Comparison of ENCODE assay signal across 8 cellular contexts in the genomic region with DNA sequence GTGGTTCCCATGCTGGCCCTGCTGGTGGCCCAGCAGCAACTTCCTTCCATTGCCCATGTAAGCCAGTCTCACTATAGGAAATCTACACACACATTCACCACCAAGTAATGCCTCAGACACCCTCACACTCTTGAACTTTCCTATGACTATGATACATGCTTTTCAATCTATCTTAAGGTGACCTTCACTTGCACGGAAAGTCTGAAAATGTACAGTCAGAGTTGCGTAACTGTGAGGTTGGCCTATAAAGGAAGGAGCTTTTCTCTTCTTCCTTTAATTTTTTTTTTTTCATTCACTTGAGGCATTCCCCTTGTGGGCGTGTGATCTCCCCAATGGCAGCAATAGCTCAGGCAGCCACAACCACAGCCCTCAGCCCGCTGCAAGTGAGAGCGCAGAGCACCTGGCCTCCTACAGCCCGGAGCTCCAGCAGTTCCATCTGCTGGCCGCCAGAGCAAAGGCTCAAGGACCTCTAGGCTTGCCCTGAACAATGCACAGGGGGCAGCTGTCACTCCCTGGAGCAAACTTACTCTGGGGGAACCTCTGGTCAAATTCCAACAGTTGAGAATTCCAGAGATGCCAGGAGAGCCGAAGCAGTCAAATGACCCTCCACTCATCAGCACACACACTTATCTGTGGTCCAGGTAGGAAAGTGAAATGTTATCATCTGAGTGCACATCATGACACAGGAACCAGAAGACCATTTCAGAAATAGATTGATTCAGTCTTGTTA.
A peak's percentile ranks its signal among the peaks of the same experiment; 100 is the strongest.
DNase-seq lines count a peak whose midpoint lies in the region; ATAC-seq and TF ChIP-seq lines count a peak whose summit lies in the region.

No MANE protein-coding gene starts in this region.

- DNase-seq in CD4-positive, alpha-beta T cell: peak; percentile 25 to 62 (median 39)
- peak; percentile 95 for DNase-seq in activated CD8-positive, alpha-beta T cell treated with anti-CD3 and anti-CD28 coated beads for 36 hours
- peak; percentile 78 for DNase-seq in iPS-NIHi7 (ENCODE audit: extremely low spot score)
- DNase-seq in stimulated activated CD8-positive, alpha-beta memory T cell treated with anti-CD3 and anti-CD28 coated beads, Interleukin-7, amount 100 ng/mL, for 48 hours (ENCODE audit: extremely low read depth in 1 of 2, low read depth in 1 of 2): peak; percentile 72 to 86
- DNase-seq in ACHN: no peak
- DNase-seq in middle frontal gyrus (ENCODE audit: extremely low spot score, low spot score): no peak

- H3K36me3 Mint-ChIP-seq in CD4-positive, alpha-beta T cell (ENCODE audit: low read depth): no peaks in the 10 kb centered on the region
- peaks cover 6% of the 10 kb centered on the region for H3K36me3 Mint-ChIP-seq in activated CD8-positive, alpha-beta T cell treated with anti-CD3 and anti-CD28 coated beads for 36 hours (ENCODE audit: low read depth)

- H3K9me3 Mint-ChIP-seq in CD4-positive, alpha-beta T cell: peaks cover 2% of the 10 kb centered on the region
- H3K9me3 Mint-ChIP-seq in activated CD8-positive, alpha-beta T cell treated with anti-CD3 and anti-CD28 coated beads for 36 hours: peaks cover 11% of the 10 kb centered on the region

- H3K4me1 Mint-ChIP-seq in CD4-positive, alpha-beta T cell (ENCODE audit: low read depth): peaks cover 12% of the 10 kb centered on the region
- peaks cover 40% of the 10 kb centered on the region for H3K4me1 Mint-ChIP-seq in activated CD8-positive, alpha-beta T cell treated with anti-CD3 and anti-CD28 coated beads for 36 hours (ENCODE audit: low read depth)

- peak overlapping the region; percentile 2 for H3K27ac Mint-ChIP-seq in CD4-positive, alpha-beta T cell
- H3K27ac Mint-ChIP-seq in activated CD8-positive, alpha-beta T cell treated with anti-CD3 and anti-CD28 coated beads for 36 hours: peak overlapping the region; percentile 89

- in situ Hi-C loops in ACHN (cut with HindIII; ENCODE audit: low pct_ligation_motif_present, low pct_unique_long_range_greater_than_20kb, low sequenced_read_pairs): no loop called here

- no peak overlapping the region for H3K4me3 Mint-ChIP-seq in CD4-positive, alpha-beta T cell
- H3K4me3 Mint-ChIP-seq in activated CD8-positive, alpha-beta T cell treated with anti-CD3 and anti-CD28 coated beads for 36 hours: no peak overlapping the region

- no peaks in the 10 kb centered on the region for H3K9me3 ChIP-seq in CD4-positive, alpha-beta T cell (ENCODE audit: control insufficient read depth, low read length)

- CTCF ChIA-PET in CD4-positive, alpha-beta T cell (lab: Charles Lee): interaction anchor here (0.7 to 3.0 kb wide), 9 partner anchors 9 to 135 kb away, joined by 3 to 23 read pairs (median 6); a partner anchor contains a TSS
- CTCF ChIA-PET in activated CD8-positive, alpha-beta T cell treated with anti-CD3 and anti-CD28 coated beads for 36 hours (lab: Charles Lee): interaction anchor here (0.7 to 5.3 kb wide), 32 partner anchors 9 to 477 kb away, joined by 3 to 33 read pairs (median 5); a partner anchor contains a TSS

- intact Hi-C loops in CD4-positive, alpha-beta T cell (cut with DNase I, micrococcal nuclease): loop anchor here in 1 of 2 experiments (1.0 to 5.0 kb wide), 3 partner anchors 44 to 136 kb away; a partner anchor contains a TSS
- intact Hi-C loops in activated CD8-positive, alpha-beta T cell treated with anti-CD3 and anti-CD28 coated beads for 36 hours (cut with micrococcal nuclease): loop anchor here (1.0 to 2.0 kb wide), 7 partner anchors 35 to 171 kb away; no protein-coding TSS in a partner anchor

- no peak for TF ChIP-seq CTCF in CD4-positive, alpha-beta T cell (IDR thresholded peaks at IDR 0.05)
- peak; percentile 72 for TF ChIP-seq CTCF in activated CD8-positive, alpha-beta T cell treated with anti-CD3 and anti-CD28 coated beads for 36 hours (IDR thresholded peaks at IDR 0.05)

- H3K27me3 Mint-ChIP-seq in CD4-positive, alpha-beta T cell: no peaks in the 10 kb centered on the region
- H3K27me3 Mint-ChIP-seq in activated CD8-positive, alpha-beta T cell treated with anti-CD3 and anti-CD28 coated beads for 36 hours: no peaks in the 10 kb centered on the region

- peak; percentile 95 for ATAC-seq in CD4-positive, alpha-beta T cell (ENCODE audit: poor library complexity)
- peak; percentile 97 for ATAC-seq in GM21381 (IDR thresholded peaks at IDR 0.05; ENCODE audit: unreplicated experiment)
- peak; percentile 93 for ATAC-seq in HG03575 (IDR thresholded peaks at IDR 0.05; ENCODE audit: extremely low read depth, insufficient number of reproducible peaks, low FRiP score, unreplicated experiment)
- peak; percentile 93 for ATAC-seq in activated CD8-positive, alpha-beta T cell treated with anti-CD3 and anti-CD28 coated beads for 36 hours

- H3K27ac ChIP-seq in CD4-positive, alpha-beta T cell (ENCODE audit: low read depth, low read length): no peak overlapping the region

- POLR2A ChIA-PET in CD4-positive, alpha-beta T cell (lab: Charles Lee): interaction anchor here (0.6 to 2.9 kb wide), 7 partner anchors 8 to 135 kb away, joined by 3 to 12 read pairs (median 5); a partner anchor contains a TSS
- POLR2A ChIA-PET in activated CD8-positive, alpha-beta T cell treated with anti-CD3 and anti-CD28 coated beads for 36 hours (lab: Charles Lee): interaction anchor here (1.2 to 2.9 kb wide), 9 partner anchors 8 to 134 kb away, joined by 3 to 22 read pairs (median 6); a partner anchor contains a TSS

- no peaks in the 10 kb centered on the region for H3K27me3 ChIP-seq in CD4-positive, alpha-beta T cell (ENCODE audit: control insufficient read depth, insufficient read depth, low read length)

Comparison
In these comparisons a context has a peak if more than half of its experiments do, and no peak if none do; other contexts are left out.
1. DNase-seq: peak in CD4-positive, alpha-beta T cell (10 of 10), activated CD8-positive, alpha-beta T cell treated with anti-CD3 and anti-CD28 coated beads for 36 hours (single experiment), iPS-NIHi7 (single experiment) and stimulated activated CD8-positive, alpha-beta memory T cell treated with anti-CD3 and anti-CD28 coated beads, Interleukin-7, amount 100 ng/mL, for 48 hours (2 of 2); none in ACHN (single experiment) and middle frontal gyrus (single experiment).
2. Peak in every context shown above with its lines, with median percentiles within 50 percentile points of each other: ATAC-seq.